In genomic region chr6:144662812-144663211, GRCh38 we compare ENCODE assay signal across 19 cellular contexts.
A peak's percentile ranks its signal among the peaks of the same experiment; 100 is the strongest.
DNase-seq lines count a peak whose midpoint lies in the region; ATAC-seq, FAIRE-seq and TF ChIP-seq lines count a peak whose summit lies in the region.
"Had no signal": no experiment of that assay in that cellular context is flagged by ENCODE, and none has a peak within 500 bp of the region (broad histone marks: within the 10 kb centered on the region; RNA-seq: fewer than 3 reads in every experiment).

No MANE protein-coding gene starts in this region.

- no peaks in the 10 kb centered on the region for H3K27me3 ChIP-seq in CD4-positive, CD25-positive, alpha-beta regulatory T cell (ENCODE audit: control insufficient read depth, insufficient read depth, low read length)
- H3K27me3 ChIP-seq in astrocyte (ENCODE audit: insufficient read depth, low read length) (no peaks in the 10 kb centered on the region), mononuclear cell (ENCODE audit: insufficient read depth, low read length) (no peaks in the 10 kb centered on the region)
- H3K27me3 ChIP-seq: ascending aorta, right lobe of liver had no signal

- peaks cover 25 to 88% (median 68%) of the 10 kb centered on the region in 4 donors for H3K4me1 Mint-ChIP-seq in CD4-positive, CD25-positive, alpha-beta regulatory T cell
- H3K4me1 Mint-ChIP-seq in astrocyte (ENCODE audit: low read depth, unreplicated experiment), result peaks cover 15% of the 10 kb centered on the region

- H3K27ac Mint-ChIP-seq in CD4-positive, CD25-positive, alpha-beta regulatory T cell, result peak overlapping the region in 2 of 3 donors; percentile 59 to 84
- H3K27ac Mint-ChIP-seq in astrocyte (ENCODE audit: unreplicated experiment), result no peak overlapping the region
- H3K27ac Mint-ChIP-seq: activated CD8-positive, alpha-beta memory T cell treated with anti-CD3 and anti-CD28 coated beads, Interleukin-2, amount 10 ng/mL, durations not matched to agents 7 days and 5 days; WTC11 had no signal

- FAIRE-seq in astrocyte (lab: Jason Lieb, UNC), result no peak
- FAIRE-seq: GM18507 had no signal

- no peak for ATAC-seq in CD4-positive, CD25-positive, alpha-beta regulatory T cell (ENCODE audit: low read depth in 2 of 2)
- no peak for ATAC-seq in left lobe of liver
- ATAC-seq: activated CD8-positive, alpha-beta memory T cell treated with anti-CD3 and anti-CD28 coated beads, Interleukin-2, amount 10 ng/mL, durations not matched to agents 7 days and 5 days; HCT116; right lobe of liver; WTC11 had no signal

- H3K4me2 ChIP-seq in astrocyte (ENCODE audit: low read length), result no peak overlapping the region

- H3K9ac ChIP-seq in astrocyte (ENCODE audit: low read length), result no peak overlapping the region

- H3K79me2 ChIP-seq in astrocyte (ENCODE audit: insufficient read depth, low read length), result no peaks in the 10 kb centered on the region

- H2AFZ ChIP-seq in astrocyte (ENCODE audit: low read depth, low read length), result no peak overlapping the region

- H4K20me1 ChIP-seq in astrocyte (ENCODE audit: insufficient read depth, low read length), result no peaks in the 10 kb centered on the region

- peaks cover 46% of the 10 kb centered on the region for H3K4me1 ChIP-seq in CD4-positive, CD25-positive, alpha-beta regulatory T cell (ENCODE audit: control insufficient read depth, insufficient read depth, low read length, poor library complexity, severe bottlenecking)
- H3K4me1 ChIP-seq in astrocyte (ENCODE audit: insufficient read depth, low read length) (peaks cover 17% of the 10 kb centered on the region), mononuclear cell (ENCODE audit: insufficient read depth, low read length) (peaks cover 70% of the 10 kb centered on the region)

- in situ Hi-C loops in KBM-7 (cut with MboI; ENCODE audit: low pct_unique_long_range_greater_than_20kb, low sequenced_read_pairs), result no loop called here

- DNase-seq in CD4-positive, CD25-positive, alpha-beta regulatory T cell, result no peak
- DNase-seq in KBM-7, result peak; percentile 32
- peak; percentile 18 for DNase-seq in astrocyte (ENCODE audit: low read depth)
- no peak for DNase-seq in SIG-M5 (lab: John Stamatoyannopoulos, UW)
- no peak for DNase-seq in NCI-H1694 treated with DMSO at 0.1 percent for 48 hours (lab: John Stamatoyannopoulos, UW)
- DNase-seq in germinal center (ENCODE audit: low spot score), result no peak
- DNase-seq in left lobe of liver (ENCODE audit: low spot score), result no peak
- DNase-seq: activated CD8-positive, alpha-beta memory T cell treated with anti-CD3 and anti-CD28 coated beads, Interleukin-2, amount 10 ng/mL, durations not matched to agents 7 days and 5 days; activated effector memory CD4-positive, alpha-beta T cell treated with Interleukin-2 at 50 U/mL for 16 hours; occipital lobe; right lobe of liver; stimulated activated CD4-positive, alpha-beta T cell treated with anti-CD3 and anti-CD28 coated beads, Interleukin-2, amount 100 ng/mL, for 24 hours; SW 1271 had no signal

- H3K27me3 Mint-ChIP-seq in CD4-positive, CD25-positive, alpha-beta regulatory T cell, result no peaks in the 10 kb centered on the region
- no peaks in the 10 kb centered on the region for H3K27me3 Mint-ChIP-seq in astrocyte (ENCODE audit: low read depth, unreplicated experiment)
- H3K27me3 Mint-ChIP-seq: activated CD8-positive, alpha-beta memory T cell treated with anti-CD3 and anti-CD28 coated beads, Interleukin-2, amount 10 ng/mL, durations not matched to agents 7 days and 5 days had no signal

- TF ChIP-seq CTCF in astrocyte (IDR thresholded peaks at IDR 0.05; ENCODE audit: insufficient read depth, low read depth, low read length), result no peak

- no peak overlapping the region for H3K4me3 ChIP-seq in CD4-positive, CD25-positive, alpha-beta regulatory T cell (ENCODE audit: low read depth, low read length)
- H3K4me3 ChIP-seq in astrocyte (ENCODE audit: insufficient read depth, low read depth, low read length) (no peak overlapping the region), mononuclear cell (ENCODE audit: low read length) (peak overlapping the region; percentile 16)
- H3K4me3 ChIP-seq: ascending aorta, coronary artery, right lobe of liver had no signal

- H3K9me3 ChIP-seq in CD4-positive, CD25-positive, alpha-beta regulatory T cell (ENCODE audit: control insufficient read depth in 2 of 2, low read length in 2 of 2), result no peaks in the 10 kb centered on the region
- H3K9me3 ChIP-seq in astrocyte (ENCODE audit: insufficient read depth, low read depth, low read length) (no peaks in the 10 kb centered on the region), mononuclear cell (ENCODE audit: low read depth, low read length) (no peaks in the 10 kb centered on the region)
- H3K9me3 ChIP-seq: ascending aorta, right lobe of liver had no signal

- H3K27ac ChIP-seq in CD4-positive, CD25-positive, alpha-beta regulatory T cell (ENCODE audit: insufficient read depth, low read length, poor library complexity, severe bottlenecking), result no peak overlapping the region
- no peak overlapping the region for H3K27ac ChIP-seq in astrocyte (ENCODE audit: low read depth, low read length)
- H3K27ac ChIP-seq: ascending aorta, coronary artery had no signal

- peaks cover 0 to 3% (median 0%) of the 10 kb centered on the region in 7 donors for H3K9me3 Mint-ChIP-seq in CD4-positive, CD25-positive, alpha-beta regulatory T cell
- H3K9me3 Mint-ChIP-seq in astrocyte (ENCODE audit: unreplicated experiment), result no peaks in the 10 kb centered on the region
- H3K9me3 Mint-ChIP-seq: WTC11 had no signal

- no peaks in the 10 kb centered on the region for H3K36me3 ChIP-seq in CD4-positive, CD25-positive, alpha-beta regulatory T cell (ENCODE audit: control insufficient read depth, insufficient read depth, low read length)
- H3K36me3 ChIP-seq in astrocyte (ENCODE audit: insufficient read depth, low read length), result no peaks in the 10 kb centered on the region
- H3K36me3 ChIP-seq: ascending aorta, right lobe of liver had no signal

- H3K36me3 Mint-ChIP-seq in CD4-positive, CD25-positive, alpha-beta regulatory T cell, result peaks cover 9% of the 10 kb centered on the region
- H3K36me3 Mint-ChIP-seq in astrocyte (ENCODE audit: low read depth, unreplicated experiment), result no peaks in the 10 kb centered on the region

- no peak overlapping the region for H3K4me3 Mint-ChIP-seq in CD4-positive, CD25-positive, alpha-beta regulatory T cell
- H3K4me3 Mint-ChIP-seq in astrocyte (ENCODE audit: unreplicated experiment), result no peak overlapping the region
- H3K4me3 Mint-ChIP-seq: activated CD8-positive, alpha-beta memory T cell treated with anti-CD3 and anti-CD28 coated beads, Interleukin-2, amount 10 ng/mL, durations not matched to agents 7 days and 5 days had no signal

Comparison
In these comparisons a context has a peak if more than half of its experiments do, and no peak if none do; other contexts are left out.
1. DNase-seq: peak in KBM-7 (single experiment) and astrocyte (single experiment); none in CD4-positive, CD25-positive, alpha-beta regulatory T cell (0 of 3), SIG-M5 (single experiment), NCI-H1694 treated with DMSO at 0.1 percent for 48 hours (single experiment), germinal center (single experiment) and left lobe of liver (single experiment).